In genomic region chr3:171695476-171695875, GRCh38 we compare ENCODE assay signal across 23 cellular contexts.
"Had no signal": no experiment of that assay in that cellular context is flagged by ENCODE, and none has a peak within 500 bp of the region (broad histone marks: within the 10 kb centered on the region; RNA-seq: fewer than 3 reads in every experiment).

No MANE protein-coding gene starts in this region.

- H3K4me3 Mint-ChIP-seq: effector memory CD8-positive, alpha-beta T cell; naive B cell; neural progenitor cell; stimulated activated memory B cell treated with anti-CD40 and anti-IgM and Interleukin-4, amounts not matched to agents 10 μg/mL and 1 μg/mL and 100 μg/mL, for 72 hours; T-helper 1 cell treated with Interleukin-12 subunit alpha and Interleukin-12 subunit beta and Interleukin-4 antibody, amounts not matched to agents 30 μg/mL and 1 μg/mL, for 36 hours had no signal

- H3K36me3 Mint-ChIP-seq: activated naive CD4-positive, alpha-beta T cell treated with anti-CD3 and anti-CD28 coated beads, Interleukin-2, amount 50 U/mL, for 72 hours; naive B cell; neural progenitor cell; stimulated activated memory B cell treated with anti-CD40 and anti-IgM and Interleukin-4, amounts not matched to agents 10 μg/mL and 1 μg/mL and 100 μg/mL, for 72 hours had no signal

- H3K4me1 Mint-ChIP-seq: stimulated activated memory B cell treated with anti-CD40 and anti-IgM and Interleukin-4, amounts not matched to agents 10 μg/mL and 1 μg/mL and 100 μg/mL, for 72 hours had no signal

- H3K9me3 ChIP-seq: gastrocnemius medialis, mucosa of descending colon, ovary, psoas muscle, spleen, testis, upper lobe of left lung had no signal

- H3K36me3 ChIP-seq: gastrocnemius medialis, neural progenitor cell, ovary had no signal

- DNase-seq: activated CD4-positive, alpha-beta T cell treated with anti-CD3 and anti-CD28 coated beads, Interleukin-2, amount 50 U/mL, for 1 hour; activated CD8-positive, alpha-beta memory T cell treated with anti-CD3 and anti-CD28 coated beads, Interleukin-2, amount 50 U/mL, for 48 hours; activated effector memory CD4-positive, alpha-beta T cell treated with anti-CD3 and anti-CD28 coated beads, Interleukin-2, amount 50 U/mL, for 16 hours; activated T-cell treated with anti-CD3 and anti-CD28 coated beads, Interleukin-2, amount 50 U/mL, for 48 hours; amniotic stem cell; effector memory CD8-positive, alpha-beta T cell; gastrocnemius medialis; head of caudate nucleus; left ventricle myocardium superior; mucosa of descending colon; naive B cell; ovary; psoas muscle; spleen; stimulated activated CD4-positive, alpha-beta T cell treated with anti-CD3 and anti-CD28 coated beads, Interleukin-4, amount 100 ng/mL, for 4 hours; testis; upper lobe of left lung had no signal

- H3K4me1 ChIP-seq: neural progenitor cell, testis, upper lobe of left lung had no signal

- H3K27ac ChIP-seq: cardiac muscle cell, gastrocnemius medialis, neural progenitor cell, psoas muscle, testis, upper lobe of left lung had no signal

- H3K9ac ChIP-seq: neural progenitor cell had no signal

- H3K27me3 ChIP-seq: cardiac muscle cell, gastrocnemius medialis, neural progenitor cell, ovary, spleen, testis, upper lobe of left lung had no signal

- ATAC-seq: activated naive CD4-positive, alpha-beta T cell treated with anti-CD3 and anti-CD28 coated beads, Interleukin-2, amount 50 U/mL, for 72 hours; effector memory CD8-positive, alpha-beta T cell; gastrocnemius medialis; psoas muscle; sciatic nerve; stimulated activated memory B cell treated with anti-CD40 and anti-IgM and Interleukin-4, amounts not matched to agents 10 μg/mL and 1 μg/mL and 100 μg/mL, for 72 hours had no signal

- H3K27ac Mint-ChIP-seq: activated naive CD4-positive, alpha-beta T cell treated with anti-CD3 and anti-CD28 coated beads, Interleukin-2, amount 50 U/mL, for 72 hours; effector memory CD8-positive, alpha-beta T cell; naive B cell; neural progenitor cell; stimulated activated memory B cell treated with anti-CD40 and anti-IgM and Interleukin-4, amounts not matched to agents 10 μg/mL and 1 μg/mL and 100 μg/mL, for 72 hours; T-helper 1 cell treated with Interleukin-12 subunit alpha and Interleukin-12 subunit beta and Interleukin-4 antibody, amounts not matched to agents 30 μg/mL and 1 μg/mL, for 36 hours had no signal

- H3K9me3 Mint-ChIP-seq: activated naive CD4-positive, alpha-beta T cell treated with anti-CD3 and anti-CD28 coated beads, Interleukin-2, amount 50 U/mL, for 72 hours; effector memory CD8-positive, alpha-beta T cell; naive B cell; T-helper 1 cell treated with Interleukin-12 subunit alpha and Interleukin-12 subunit beta and Interleukin-4 antibody, amounts not matched to agents 30 μg/mL and 1 μg/mL, for 36 hours had no signal

- H3K4me2 ChIP-seq: neural progenitor cell had no signal

- H3K4me3 ChIP-seq: cardiac muscle cell, gastrocnemius medialis, mucosa of descending colon, neural progenitor cell, ovary, psoas muscle, spleen, testis, upper lobe of left lung had no signal
